1 cellular context compared by ENCODE assay signal in the genomic region with DNA sequence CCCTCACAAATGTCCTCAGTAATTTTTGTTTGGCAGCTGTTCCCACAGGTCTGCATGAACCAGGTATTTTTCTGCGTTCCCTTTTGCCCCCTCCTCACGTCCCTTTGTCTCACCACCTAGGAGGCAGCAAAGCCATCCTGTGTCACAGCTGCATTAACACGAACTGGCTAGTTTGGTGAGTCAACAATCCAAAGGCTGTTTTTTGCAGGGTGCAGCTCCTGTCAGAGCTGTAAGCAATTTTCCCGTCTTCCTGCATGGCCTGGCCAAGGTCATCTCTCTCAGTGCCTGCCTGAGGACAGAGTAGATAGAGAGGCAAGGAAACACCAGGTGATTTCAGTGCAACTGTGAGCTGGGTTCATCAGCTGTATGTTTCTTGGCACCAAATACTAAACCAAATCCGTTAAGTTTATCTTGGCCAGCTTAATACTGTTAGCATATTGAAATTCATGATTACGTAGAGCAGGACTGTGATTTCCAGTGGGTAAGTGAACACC.
TF ChIP-seq lines count a peak whose summit lies in the region.

No MANE protein-coding gene starts in this region.

TF ChIP-seq in H1, 55 proteins besides CTCF, POLR2A, EP300 and RAD21:
- no peak for TF ChIP-seq JUN (IDR thresholded peaks at IDR 0.05; ENCODE audit: low read depth, low read length)
- TF ChIP-seq RNF2 (IDR thresholded peaks at IDR 0.05; ENCODE audit: borderline replicate concordance, low read depth, low read length, missing control alignments, poor library complexity, severe bottlenecking): no peak
- TF ChIP-seq SP2 (IDR thresholded peaks at IDR 0.05; ENCODE audit: low read length): no peak
- no peak for TF ChIP-seq GTF2F1 (IDR thresholded peaks at IDR 0.05; ENCODE audit: borderline replicate concordance, low read depth, low read length)
- no peak for TF ChIP-seq SP4 (IDR thresholded peaks at IDR 0.05; ENCODE audit: low read length)
- no peak for TF ChIP-seq TEAD4 (IDR thresholded peaks at IDR 0.05; ENCODE audit: low read depth, low read length)
- TF ChIP-seq CTBP2 (IDR thresholded peaks at IDR 0.05; ENCODE audit: borderline replicate concordance, insufficient read depth, insufficient read length, low read length): no peak
- TF ChIP-seq ZNF274 (IDR thresholded peaks at IDR 0.05; ENCODE audit: borderline replicate concordance, extremely low read depth, low read length): no peak
- no peak for TF ChIP-seq USF2 (IDR thresholded peaks at IDR 0.05; ENCODE audit: low read length)
- TF ChIP-seq CHD2 (IDR thresholded peaks at IDR 0.05; ENCODE audit: low read length): no peak
- no peak for TF ChIP-seq CBX8 (IDR thresholded peaks at IDR 0.05; ENCODE audit: borderline replicate concordance, low read depth, low read length)
- TF ChIP-seq, protein P1, sequence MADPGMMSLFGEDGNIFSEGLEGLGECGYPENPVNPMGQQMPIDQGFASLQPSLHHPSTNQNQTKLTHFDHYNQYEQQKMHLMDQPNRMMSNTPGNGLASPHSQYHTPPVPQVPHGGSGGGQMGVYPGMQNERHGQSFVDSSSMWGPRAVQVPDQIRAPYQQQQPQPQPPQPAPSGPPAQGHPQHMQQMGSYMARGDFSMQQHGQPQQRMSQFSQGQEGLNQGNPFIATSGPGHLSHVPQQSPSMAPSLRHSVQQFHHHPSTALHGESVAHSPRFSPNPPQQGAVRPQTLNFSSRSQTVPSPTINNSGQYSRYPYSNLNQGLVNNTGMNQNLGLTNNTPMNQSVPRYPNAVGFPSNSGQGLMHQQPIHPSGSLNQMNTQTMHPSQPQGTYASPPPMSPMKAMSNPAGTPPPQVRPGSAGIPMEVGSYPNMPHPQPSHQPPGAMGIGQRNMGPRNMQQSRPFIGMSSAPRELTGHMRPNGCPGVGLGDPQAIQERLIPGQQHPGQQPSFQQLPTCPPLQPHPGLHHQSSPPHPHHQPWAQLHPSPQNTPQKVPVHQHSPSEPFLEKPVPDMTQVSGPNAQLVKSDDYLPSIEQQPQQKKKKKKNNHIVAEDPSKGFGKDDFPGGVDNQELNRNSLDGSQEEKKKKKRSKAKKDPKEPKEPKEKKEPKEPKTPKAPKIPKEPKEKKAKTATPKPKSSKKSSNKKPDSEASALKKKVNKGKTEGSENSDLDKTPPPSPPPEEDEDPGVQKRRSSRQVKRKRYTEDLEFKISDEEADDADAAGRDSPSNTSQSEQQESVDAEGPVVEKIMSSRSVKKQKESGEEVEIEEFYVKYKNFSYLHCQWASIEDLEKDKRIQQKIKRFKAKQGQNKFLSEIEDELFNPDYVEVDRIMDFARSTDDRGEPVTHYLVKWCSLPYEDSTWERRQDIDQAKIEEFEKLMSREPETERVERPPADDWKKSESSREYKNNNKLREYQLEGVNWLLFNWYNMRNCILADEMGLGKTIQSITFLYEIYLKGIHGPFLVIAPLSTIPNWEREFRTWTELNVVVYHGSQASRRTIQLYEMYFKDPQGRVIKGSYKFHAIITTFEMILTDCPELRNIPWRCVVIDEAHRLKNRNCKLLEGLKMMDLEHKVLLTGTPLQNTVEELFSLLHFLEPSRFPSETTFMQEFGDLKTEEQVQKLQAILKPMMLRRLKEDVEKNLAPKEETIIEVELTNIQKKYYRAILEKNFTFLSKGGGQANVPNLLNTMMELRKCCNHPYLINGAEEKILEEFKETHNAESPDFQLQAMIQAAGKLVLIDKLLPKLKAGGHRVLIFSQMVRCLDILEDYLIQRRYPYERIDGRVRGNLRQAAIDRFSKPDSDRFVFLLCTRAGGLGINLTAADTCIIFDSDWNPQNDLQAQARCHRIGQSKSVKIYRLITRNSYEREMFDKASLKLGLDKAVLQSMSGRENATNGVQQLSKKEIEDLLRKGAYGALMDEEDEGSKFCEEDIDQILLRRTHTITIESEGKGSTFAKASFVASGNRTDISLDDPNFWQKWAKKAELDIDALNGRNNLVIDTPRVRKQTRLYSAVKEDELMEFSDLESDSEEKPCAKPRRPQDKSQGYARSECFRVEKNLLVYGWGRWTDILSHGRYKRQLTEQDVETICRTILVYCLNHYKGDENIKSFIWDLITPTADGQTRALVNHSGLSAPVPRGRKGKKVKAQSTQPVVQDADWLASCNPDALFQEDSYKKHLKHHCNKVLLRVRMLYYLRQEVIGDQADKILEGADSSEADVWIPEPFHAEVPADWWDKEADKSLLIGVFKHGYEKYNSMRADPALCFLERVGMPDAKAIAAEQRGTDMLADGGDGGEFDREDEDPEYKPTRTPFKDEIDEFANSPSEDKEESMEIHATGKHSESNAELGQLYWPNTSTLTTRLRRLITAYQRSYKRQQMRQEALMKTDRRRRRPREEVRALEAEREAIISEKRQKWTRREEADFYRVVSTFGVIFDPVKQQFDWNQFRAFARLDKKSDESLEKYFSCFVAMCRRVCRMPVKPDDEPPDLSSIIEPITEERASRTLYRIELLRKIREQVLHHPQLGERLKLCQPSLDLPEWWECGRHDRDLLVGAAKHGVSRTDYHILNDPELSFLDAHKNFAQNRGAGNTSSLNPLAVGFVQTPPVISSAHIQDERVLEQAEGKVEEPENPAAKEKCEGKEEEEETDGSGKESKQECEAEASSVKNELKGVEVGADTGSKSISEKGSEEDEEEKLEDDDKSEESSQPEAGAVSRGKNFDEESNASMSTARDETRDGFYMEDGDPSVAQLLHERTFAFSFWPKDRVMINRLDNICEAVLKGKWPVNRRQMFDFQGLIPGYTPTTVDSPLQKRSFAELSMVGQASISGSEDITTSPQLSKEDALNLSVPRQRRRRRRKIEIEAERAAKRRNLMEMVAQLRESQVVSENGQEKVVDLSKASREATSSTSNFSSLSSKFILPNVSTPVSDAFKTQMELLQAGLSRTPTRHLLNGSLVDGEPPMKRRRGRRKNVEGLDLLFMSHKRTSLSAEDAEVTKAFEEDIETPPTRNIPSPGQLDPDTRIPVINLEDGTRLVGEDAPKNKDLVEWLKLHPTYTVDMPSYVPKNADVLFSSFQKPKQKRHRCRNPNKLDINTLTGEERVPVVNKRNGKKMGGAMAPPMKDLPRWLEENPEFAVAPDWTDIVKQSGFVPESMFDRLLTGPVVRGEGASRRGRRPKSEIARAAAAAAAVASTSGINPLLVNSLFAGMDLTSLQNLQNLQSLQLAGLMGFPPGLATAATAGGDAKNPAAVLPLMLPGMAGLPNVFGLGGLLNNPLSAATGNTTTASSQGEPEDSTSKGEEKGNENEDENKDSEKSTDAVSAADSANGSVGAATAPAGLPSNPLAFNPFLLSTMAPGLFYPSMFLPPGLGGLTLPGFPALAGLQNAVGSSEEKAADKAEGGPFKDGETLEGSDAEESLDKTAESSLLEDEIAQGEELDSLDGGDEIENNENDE (IDR thresholded peaks at IDR 0.05; ENCODE audit: insufficient replicate concordance, low read length): no peak
- no peak for TF ChIP-seq RXRA (IDR thresholded peaks at IDR 0.05; ENCODE audit: insufficient read depth, low read depth, low read length)
- TF ChIP-seq ASH2L (IDR thresholded peaks at IDR 0.05; ENCODE audit: low read length): no peak
- no peak for TF ChIP-seq POLR2AphosphoS5 (IDR thresholded peaks at IDR 0.05; ENCODE audit: low read depth, low read length)
- TF ChIP-seq SP1 (IDR thresholded peaks at IDR 0.05; ENCODE audit: low read depth, low read length): no peak
- no peak for TF ChIP-seq BACH1 (IDR thresholded peaks at IDR 0.05; ENCODE audit: low read length)
- TF ChIP-seq TAF7 (optimal IDR thresholded peaks at IDR 0.05; ENCODE audit: borderline replicate concordance, low read depth, low read length): no peak
